In the genomic region with DNA sequence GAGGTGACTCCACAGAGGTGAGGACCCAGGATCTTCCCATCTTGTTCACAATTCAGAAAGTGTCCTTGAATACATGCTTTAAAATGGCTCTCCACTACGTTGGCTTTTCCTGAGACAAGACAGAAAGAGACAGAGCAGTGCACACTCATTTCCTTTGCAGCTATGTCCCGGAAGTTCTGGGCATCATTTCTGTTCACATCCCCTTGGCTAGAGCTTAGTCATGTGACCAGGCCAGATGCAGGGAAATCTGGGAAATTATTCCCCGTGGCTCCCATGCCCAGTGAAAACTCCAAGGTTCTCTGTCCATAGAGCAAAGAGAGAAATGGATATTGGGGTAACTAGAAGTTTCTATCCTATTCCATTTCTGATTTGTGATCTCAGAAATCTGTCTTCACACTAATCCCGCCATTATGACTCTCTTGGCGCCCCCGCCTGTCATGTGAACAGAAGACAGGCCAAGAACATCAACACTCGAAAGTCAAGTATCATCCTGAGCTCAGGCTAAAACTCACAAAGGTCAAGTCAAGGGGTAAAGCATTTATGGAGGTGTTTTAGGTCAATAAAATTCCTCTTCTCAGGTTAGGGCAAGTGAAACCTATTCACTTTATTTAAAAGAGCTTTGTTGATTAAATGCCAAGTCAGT, we compare ENCODE assay signal across 20 cellular contexts.
DNase-seq lines count a peak whose midpoint lies in the region; ATAC-seq and TF ChIP-seq lines count a peak whose summit lies in the region.
"Had no signal": no experiment of that assay in that cellular context is flagged by ENCODE, and none has a peak within 500 bp of the region (broad histone marks: within the 10 kb centered on the region; RNA-seq: fewer than 3 reads in every experiment).

No MANE protein-coding gene starts in this region.

- peak overlapping the region; percentile 53 for H3K27ac Mint-ChIP-seq in stimulated activated naive B cell treated with anti-CD40 and anti-IgM and Interleukin-4, amounts not matched to agents 10 μg/mL and 1 μg/mL and 100 μg/mL, for 72 hours
- H3K27ac Mint-ChIP-seq: activated naive CD8-positive, alpha-beta T cell treated with anti-CD3 and anti-CD28 coated beads, Interleukin-2, amount 50 U/mL, for 24 hours; stimulated activated memory B cell treated with anti-CD40 and anti-IgM and Interleukin-4, amounts not matched to agents 10 μg/mL and 1 μg/mL and 100 μg/mL, for 72 hours had no signal

- H3K27me3 ChIP-seq in WERI-Rb-1 (ENCODE audit: insufficient read depth, low read depth, severe bottlenecking) (no peaks in the 10 kb centered on the region), psoas muscle (ENCODE audit: insufficient read depth in 3 of 3, low read length in 2 of 3) (no peaks in the 10 kb centered on the region)
- H3K27me3 ChIP-seq: upper lobe of left lung had no signal

- H3K4me1 ChIP-seq in psoas muscle, result no peaks in the 10 kb centered on the region
- H3K4me1 ChIP-seq: parathyroid adenoma had no signal

- H3K9me3 ChIP-seq in WERI-Rb-1 (ENCODE audit: severe bottlenecking) (no peaks in the 10 kb centered on the region), psoas muscle (no peaks in the 10 kb centered on the region)
- H3K9me3 ChIP-seq: upper lobe of left lung had no signal

- H3K4me3 ChIP-seq in WERI-Rb-1 (ENCODE audit: low read depth, low read length), result no peak overlapping the region
- H3K4me3 ChIP-seq in psoas muscle, result no peak overlapping the region
- H3K4me3 ChIP-seq: smooth muscle cell, upper lobe of left lung had no signal

- H3K4me1 Mint-ChIP-seq in stimulated activated naive B cell treated with anti-CD40 and anti-IgM and Interleukin-4, amounts not matched to agents 10 μg/mL and 1 μg/mL and 100 μg/mL, for 72 hours, result peaks cover 8 to 18% of the 10 kb centered on the region in 2 donors

- H3K27ac ChIP-seq in WERI-Rb-1 (peak overlapping the region; percentile 25), psoas muscle (no peak overlapping the region)
- H3K27ac ChIP-seq: parathyroid adenoma, upper lobe of left lung had no signal

- peak; percentile 15 for DNase-seq in activated CD4-positive, alpha-beta T cell treated with anti-CD3 and anti-CD28 coated beads for 48 hours
- DNase-seq in activated CD4-positive, alpha-beta T cell treated with anti-CD3 and anti-CD28 coated beads, Interleukin-2, amount 50 U/mL, for 1 hour, result no peak
- DNase-seq in Kasumi-1 (lab: John Stamatoyannopoulos, UW) (peak; percentile 13 to 43), WERI-Rb-1 (peak; percentile 50), NCI-H1092 treated with DMSO at 0.1 percent for 48 hours (lab: John Stamatoyannopoulos, UW) (no peak), psoas muscle (no peak)
- no peak for DNase-seq in stimulated activated naive B cell treated with anti-CD40 and anti-IgM and Interleukin-4, amounts not matched to agents 10 μg/mL and 1 μg/mL and 100 μg/mL, for 72 hours
- DNase-seq: activated CD4-positive, alpha-beta T cell treated with anti-CD3 and anti-CD28 coated beads, Interleukin-2, amount 50 U/mL, for 4 hours; activated naive CD8-positive, alpha-beta T cell treated with anti-CD3 and anti-CD28 coated beads, Interleukin-2, amount 50 U/mL, for 24 hours; central memory CD4-positive, alpha-beta T cell; foreskin fibroblast; NCI-H2081; NCI-H69; Right ventricle myocardium superior; T1000; upper lobe of left lung had no signal

- TF ChIP-seq CTCF in WERI-Rb-1 (IDR thresholded peaks at IDR 0.05; ENCODE audit: low read depth, low read length) (peak; percentile 47; the same call in 1 of the 2 replicates), psoas muscle (IDR thresholded peaks at IDR 0.05) (no peak)

- H3K36me3 Mint-ChIP-seq in stimulated activated naive B cell treated with anti-CD40 and anti-IgM and Interleukin-4, amounts not matched to agents 10 μg/mL and 1 μg/mL and 100 μg/mL, for 72 hours, result no peaks in the 10 kb centered on the region
- H3K36me3 Mint-ChIP-seq: stimulated activated memory B cell treated with anti-CD40 and anti-IgM and Interleukin-4, amounts not matched to agents 10 μg/mL and 1 μg/mL and 100 μg/mL, for 72 hours had no signal

- intact Hi-C loops in psoas muscle (cut with DNase I), result no loop called here

- peaks cover 0 to 1% of the 10 kb centered on the region in 2 donors for H3K9me3 Mint-ChIP-seq in stimulated activated naive B cell treated with anti-CD40 and anti-IgM and Interleukin-4, amounts not matched to agents 10 μg/mL and 1 μg/mL and 100 μg/mL, for 72 hours
- H3K9me3 Mint-ChIP-seq: activated naive CD8-positive, alpha-beta T cell treated with anti-CD3 and anti-CD28 coated beads, Interleukin-2, amount 50 U/mL, for 24 hours; stimulated activated memory B cell treated with anti-CD40 and anti-IgM and Interleukin-4, amounts not matched to agents 10 μg/mL and 1 μg/mL and 100 μg/mL, for 72 hours had no signal

- H3K4me3 Mint-ChIP-seq in stimulated activated naive B cell treated with anti-CD40 and anti-IgM and Interleukin-4, amounts not matched to agents 10 μg/mL and 1 μg/mL and 100 μg/mL, for 72 hours, result no peak overlapping the region
- H3K4me3 Mint-ChIP-seq: activated naive CD8-positive, alpha-beta T cell treated with anti-CD3 and anti-CD28 coated beads, Interleukin-2, amount 50 U/mL, for 24 hours; stimulated activated memory B cell treated with anti-CD40 and anti-IgM and Interleukin-4, amounts not matched to agents 10 μg/mL and 1 μg/mL and 100 μg/mL, for 72 hours had no signal

- WGBS in psoas muscle, 3 donors, result 70 to 77% (median 75%) methylated on average over 7 of the region's 7 CpGs

- H3K36me3 ChIP-seq in WERI-Rb-1 (no peaks in the 10 kb centered on the region), psoas muscle (ENCODE audit: insufficient read depth in 1 of 2, low read depth in 1 of 2) (no peaks in the 10 kb centered on the region)
- H3K36me3 ChIP-seq: upper lobe of left lung had no signal

- no peaks in the 10 kb centered on the region for H3K27me3 Mint-ChIP-seq in stimulated activated naive B cell treated with anti-CD40 and anti-IgM and Interleukin-4, amounts not matched to agents 10 μg/mL and 1 μg/mL and 100 μg/mL, for 72 hours

- no peak for ATAC-seq in stimulated activated naive B cell treated with anti-CD40 and anti-IgM and Interleukin-4, amounts not matched to agents 10 μg/mL and 1 μg/mL and 100 μg/mL, for 72 hours (replicated peaks)
- ATAC-seq in HG03432 (IDR thresholded peaks at IDR 0.05; ENCODE audit: unreplicated experiment), result no peak
- ATAC-seq in psoas muscle, result no peak
- ATAC-seq: activated naive CD8-positive, alpha-beta T cell treated with anti-CD3 and anti-CD28 coated beads, Interleukin-2, amount 50 U/mL, for 24 hours had no signal

Comparison
In these comparisons a context has a peak if more than half of its experiments do, and no peak if none do; other contexts are left out.
1. DNase-seq: peak in activated CD4-positive, alpha-beta T cell treated with anti-CD3 and anti-CD28 coated beads for 48 hours (single experiment), Kasumi-1 (2 of 2) and WERI-Rb-1 (single experiment); none in activated CD4-positive, alpha-beta T cell treated with anti-CD3 and anti-CD28 coated beads, Interleukin-2, amount 50 U/mL, for 1 hour (single experiment), stimulated activated naive B cell treated with anti-CD40 and anti-IgM and Interleukin-4, amounts not matched to agents 10 μg/mL and 1 μg/mL and 100 μg/mL, for 72 hours (single experiment), NCI-H1092 treated with DMSO at 0.1 percent for 48 hours (single experiment) and psoas muscle (0 of 2).